Comparison of ENCODE assay signal across 14 cellular contexts in the genomic region with DNA sequence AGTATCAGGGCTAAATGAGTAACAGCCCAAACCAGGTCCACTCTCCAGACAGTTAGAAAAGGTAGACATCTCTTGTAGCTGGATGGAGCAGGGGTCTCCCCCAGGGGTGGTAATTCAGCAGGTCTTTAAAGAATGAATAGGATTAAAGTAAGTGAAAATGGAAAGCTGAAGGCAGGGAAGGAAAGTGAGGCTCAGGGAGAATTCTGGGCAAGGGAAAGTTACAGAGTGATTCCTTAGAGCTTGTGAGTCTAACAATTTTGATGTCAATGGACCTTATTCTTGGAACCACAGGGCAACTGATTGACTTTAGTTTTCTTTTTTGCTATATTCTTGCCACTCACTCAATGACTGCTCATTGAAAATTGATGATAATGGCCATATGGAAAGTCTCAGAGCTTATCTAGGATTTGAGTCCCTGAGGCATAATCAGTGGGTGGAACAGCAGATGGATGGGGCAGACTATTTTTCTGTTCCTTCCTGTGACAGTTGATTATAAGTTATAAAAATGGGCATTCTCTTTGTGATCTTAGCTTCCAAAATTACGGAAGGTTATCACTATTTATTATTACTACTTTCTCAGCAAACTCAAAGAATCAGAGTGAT.
DNase-seq lines count a peak whose midpoint lies in the region; ATAC-seq and TF ChIP-seq lines count a peak whose summit lies in the region.
"Had no signal": no experiment of that assay in that cellular context is flagged by ENCODE, and none has a peak within 500 bp of the region (broad histone marks: within the 10 kb centered on the region; RNA-seq: fewer than 3 reads in every experiment).

No MANE protein-coding gene starts in this region.

- no peaks in the 10 kb centered on the region for H3K9me3 ChIP-seq in iPS-20b (ENCODE audit: insufficient read depth, low read depth, low read length)
- no peaks in the 10 kb centered on the region for H3K9me3 ChIP-seq in stomach
- H3K9me3 ChIP-seq: Peyer's patch, spleen had no signal

- H3K27ac Mint-ChIP-seq in activated naive CD4-positive, alpha-beta T cell treated with anti-CD3 and anti-CD28 coated beads, Interleukin-2, amount 50 U/mL, for 24 hours: peak overlapping the region; percentile 92
- no peak overlapping the region for H3K27ac Mint-ChIP-seq in activated naive CD4-positive, alpha-beta T cell treated with anti-CD3 and anti-CD28 coated beads, Interleukin-2, amount 10 ng/mL, durations not matched to agents 7 days and 5 days

- H3K4me3 ChIP-seq in iPS-20b (ENCODE audit: low read length) (no peak overlapping the region), stomach (no peak overlapping the region)
- H3K4me3 ChIP-seq: Peyer's patch, spleen had no signal

- H3K4me3 Mint-ChIP-seq in activated naive CD4-positive, alpha-beta T cell treated with anti-CD3 and anti-CD28 coated beads, Interleukin-2, amount 50 U/mL, for 24 hours: peak overlapping the region; percentile 23
- H3K4me3 Mint-ChIP-seq in activated naive CD4-positive, alpha-beta T cell treated with anti-CD3 and anti-CD28 coated beads, Interleukin-2, amount 10 ng/mL, durations not matched to agents 7 days and 5 days: no peak overlapping the region
- H3K4me3 Mint-ChIP-seq: activated CD4-positive, alpha-beta memory T cell treated with anti-CD3 and anti-CD28 coated beads, Interleukin-2, amount 10 ng/mL, durations not matched to agents 7 days and 5 days had no signal

- no peak for TF ChIP-seq CTCF in stomach (IDR thresholded peaks at IDR 0.05)

- peaks cover 5% of the 10 kb centered on the region for H3K36me3 Mint-ChIP-seq in activated naive CD4-positive, alpha-beta T cell treated with anti-CD3 and anti-CD28 coated beads, Interleukin-2, amount 50 U/mL, for 24 hours
- H3K36me3 Mint-ChIP-seq in activated naive CD4-positive, alpha-beta T cell treated with anti-CD3 and anti-CD28 coated beads, Interleukin-2, amount 10 ng/mL, durations not matched to agents 7 days and 5 days: peaks cover 7% of the 10 kb centered on the region

- TF ChIP-seq POLR2A in stomach (IDR thresholded peaks at IDR 0.05): no peak

- no peak for DNase-seq in activated naive CD4-positive, alpha-beta T cell treated with anti-CD3 and anti-CD28 coated beads, Interleukin-2, amount 10 ng/mL, durations not matched to agents 7 days and 5 days
- DNase-seq in NCI-H82 treated with DMSO at 0.1 percent for 48 hours (lab: John Stamatoyannopoulos, UW; ENCODE audit: unreplicated experiment) (peak; percentile 96), stomach (no peak)
- DNase-seq in NK-92 treated with Interleukin-12 subunit alpha and Interleukin-12 subunit beta, amount 100 ng/mL, for 24 hours (lab: John Stamatoyannopoulos, UW): no peak
- DNase-seq: ACHN; activated CD4-positive, alpha-beta memory T cell treated with anti-CD3 and anti-CD28 coated beads, Interleukin-2, amount 10 ng/mL, durations not matched to agents 7 days and 5 days; activated effector memory CD4-positive, alpha-beta T cell treated with Interleukin-2 at 50 U/mL for 16 hours; NCI-H1092; Peyer's patch; spleen had no signal

- no peak for ATAC-seq in GM21576 (IDR thresholded peaks at IDR 0.05; ENCODE audit: unreplicated experiment)
- no peak for ATAC-seq in HG03045 (IDR thresholded peaks at IDR 0.05; ENCODE audit: unreplicated experiment)

- WGBS in stomach, 5 donors: 22 to 37% (median 25%) methylated on average over 1 of the region's 1 CpG

- H3K9me3 Mint-ChIP-seq in activated naive CD4-positive, alpha-beta T cell treated with anti-CD3 and anti-CD28 coated beads, Interleukin-2, amount 50 U/mL, for 24 hours: no peaks in the 10 kb centered on the region
- no peaks in the 10 kb centered on the region for H3K9me3 Mint-ChIP-seq in activated naive CD4-positive, alpha-beta T cell treated with anti-CD3 and anti-CD28 coated beads, Interleukin-2, amount 10 ng/mL, durations not matched to agents 7 days and 5 days
- H3K9me3 Mint-ChIP-seq: activated CD4-positive, alpha-beta memory T cell treated with anti-CD3 and anti-CD28 coated beads, Interleukin-2, amount 10 ng/mL, durations not matched to agents 7 days and 5 days had no signal

- peak overlapping the region; percentile 49; the same call in 1 of the 2 replicates for H3K9ac ChIP-seq in iPS-20b (ENCODE audit: low read depth, low read length)

- H3K36me3 ChIP-seq in iPS-20b (ENCODE audit: insufficient read depth, low read depth, low read length) (no peaks in the 10 kb centered on the region), stomach (no peaks in the 10 kb centered on the region)
- H3K36me3 ChIP-seq: Peyer's patch, spleen had no signal

- CTCF ChIA-PET in activated naive CD4-positive, alpha-beta T cell treated with anti-CD3 and anti-CD28 coated beads, Interleukin-2, amount 10 ng/mL, durations not matched to agents 7 days and 5 days (lab: Charles Lee): interaction anchor here (1.1 kb wide), 2 partner anchors 14 kb away, joined by 3 read pairs; no protein-coding TSS in a partner anchor

- H3K27me3 ChIP-seq in iPS-20b (ENCODE audit: insufficient read depth, low read length) (no peaks in the 10 kb centered on the region), stomach (no peaks in the 10 kb centered on the region)
- H3K27me3 ChIP-seq: Peyer's patch, spleen had no signal

- intact Hi-C loops in stomach (cut with DNase I; ENCODE audit: low total_unique reads): no loop called here

- no peak for TF ChIP-seq EP300 in stomach (IDR thresholded peaks at IDR 0.05)

- H3K27ac ChIP-seq in iPS-20b (ENCODE audit: low read length): no peak overlapping the region
- peak overlapping the region in 3 of 5 donors; percentile 55 to 66 (median 59) for H3K27ac ChIP-seq in stomach
- H3K27ac ChIP-seq: Peyer's patch had no signal

- peaks cover 76% of the 10 kb centered on the region for H3K4me1 Mint-ChIP-seq in activated naive CD4-positive, alpha-beta T cell treated with anti-CD3 and anti-CD28 coated beads, Interleukin-2, amount 50 U/mL, for 24 hours
- H3K4me1 Mint-ChIP-seq in activated naive CD4-positive, alpha-beta T cell treated with anti-CD3 and anti-CD28 coated beads, Interleukin-2, amount 10 ng/mL, durations not matched to agents 7 days and 5 days: peaks cover 34% of the 10 kb centered on the region

- no peaks in the 10 kb centered on the region for H3K27me3 Mint-ChIP-seq in activated naive CD4-positive, alpha-beta T cell treated with anti-CD3 and anti-CD28 coated beads, Interleukin-2, amount 50 U/mL, for 24 hours
- H3K27me3 Mint-ChIP-seq in activated naive CD4-positive, alpha-beta T cell treated with anti-CD3 and anti-CD28 coated beads, Interleukin-2, amount 10 ng/mL, durations not matched to agents 7 days and 5 days: no peaks in the 10 kb centered on the region
- H3K27me3 Mint-ChIP-seq: activated CD4-positive, alpha-beta memory T cell treated with anti-CD3 and anti-CD28 coated beads, Interleukin-2, amount 10 ng/mL, durations not matched to agents 7 days and 5 days had no signal

- H3K4me1 ChIP-seq in iPS-20b (ENCODE audit: insufficient read depth, low read length): peaks cover 28% of the 10 kb centered on the region
- H3K4me1 ChIP-seq in stomach: peaks cover 29 to 84% (median 59%) of the 10 kb centered on the region in 4 donors
